Comparison of ENCODE assay signal across 1 cellular context in genomic region chr6:98641929-98642328, GRCh38.
TF ChIP-seq lines count a peak whose summit lies in the region.

No MANE protein-coding gene starts in this region.

TF ChIP-seq in HepG2, 621 proteins besides CTCF, POLR2A, EP300 and RAD21 (continued from another document and continues in another):
- TF ChIP-seq GRHL1 (CRISPR knock-in tag; conservative IDR thresholded peaks at IDR 0.05) (no peak), AKAP8 (CRISPR knock-in tag; IDR thresholded peaks at IDR 0.05) (no peak), EHMT2 (IDR thresholded peaks at IDR 0.05; ENCODE audit: borderline replicate concordance, low read depth, low read length) (peak; percentile 52; the same call in 1 of the 2 replicates), TCF12 (IDR thresholded peaks at IDR 0.05) (no peak), TCF12 (CRISPR knock-in tag; IDR thresholded peaks at IDR 0.05) (no peak), SNAPC2 (CRISPR knock-in tag; IDR thresholded peaks at IDR 0.05) (no peak), RCOR2 (CRISPR knock-in tag; IDR thresholded peaks at IDR 0.05) (no peak), PATZ1 (CRISPR knock-in tag; IDR thresholded peaks at IDR 0.05) (no peak), KDM3A (CRISPR knock-in tag; IDR thresholded peaks at IDR 0.05; ENCODE audit: low read depth) (no peak), TEAD2 (CRISPR knock-in tag; IDR thresholded peaks at IDR 0.05) (no peak), RFX5 (IDR thresholded peaks at IDR 0.05; ENCODE audit: low read depth, low read length) (no peak), NCOA2 (CRISPR knock-in tag; IDR thresholded peaks at IDR 0.05) (peak; percentile 40; the same call in 1 of the 2 replicates), PCBP1 (IDR thresholded peaks at IDR 0.05; ENCODE audit: borderline replicate concordance, low read depth, low read length) (no peak), ZNF614 (CRISPR knock-in tag; IDR thresholded peaks at IDR 0.05; ENCODE audit: borderline replicate concordance) (no peak), ZNF563 (CRISPR knock-in tag; IDR thresholded peaks at IDR 0.05) (no peak), ZNF468 (CRISPR knock-in tag; IDR thresholded peaks at IDR 0.05) (no peak), MEF2D (CRISPR knock-in tag; IDR thresholded peaks at IDR 0.05) (no peak), SRF (IDR thresholded peaks at IDR 0.05; ENCODE audit: low read depth, low read length) (no peak), ZC3H13 (CRISPR knock-in tag; IDR thresholded peaks at IDR 0.05) (no peak), ZNF816 (CRISPR knock-in tag; IDR thresholded peaks at IDR 0.05; ENCODE audit: borderline replicate concordance) (no peak), ZNF230 (CRISPR knock-in tag; IDR thresholded peaks at IDR 0.05) (no peak), PHB2 (IDR thresholded peaks at IDR 0.05; ENCODE audit: partially characterized antibody) (no peak), EZH2 (conservative IDR thresholded peaks at IDR 0.05; ENCODE audit: low read depth, low read length) (no peak), ZNF205 (CRISPR knock-in tag; IDR thresholded peaks at IDR 0.05) (no peak), WIZ (CRISPR knock-in tag; IDR thresholded peaks at IDR 0.05) (no peak), AFF4 (CRISPR knock-in tag; IDR thresholded peaks at IDR 0.05) (no peak), ZNF607 (CRISPR knock-in tag; IDR thresholded peaks at IDR 0.05; ENCODE audit: borderline replicate concordance) (no peak), PLRG1 (conservative IDR thresholded peaks at IDR 0.05) (no peak), ZNF672 (CRISPR knock-in tag; IDR thresholded peaks at IDR 0.05) (no peak), ZNF720 (CRISPR knock-in tag; IDR thresholded peaks at IDR 0.05) (no peak), GTF2F1 (IDR thresholded peaks at IDR 0.05; ENCODE audit: low read length) (no peak), ZNF768 (CRISPR knock-in tag; IDR thresholded peaks at IDR 0.05) (no peak), RORA (CRISPR knock-in tag; IDR thresholded peaks at IDR 0.05) (no peak), LBX2 (CRISPR knock-in tag; IDR thresholded peaks at IDR 0.05; ENCODE audit: borderline replicate concordance) (no peak), ESRRA (CRISPR knock-in tag; IDR thresholded peaks at IDR 0.05; ENCODE audit: low read depth) (no peak), YY1 (IDR thresholded peaks at IDR 0.05; ENCODE audit: insufficient read depth, insufficient replicate concordance, low read depth, low read length) (no peak), PAWR (CRISPR knock-in tag; IDR thresholded peaks at IDR 0.05; ENCODE audit: borderline replicate concordance) (no peak), GATAD2A (CRISPR knock-in tag; IDR thresholded peaks at IDR 0.05) (peak; percentile 49; the same call in 1 of the 2 replicates), HIVEP1 (CRISPR knock-in tag; IDR thresholded peaks at IDR 0.05) (no peak), RARA (CRISPR knock-in tag; IDR thresholded peaks at IDR 0.05) (peak; percentile 66), NFE2L1 (CRISPR knock-in tag; IDR thresholded peaks at IDR 0.05; ENCODE audit: borderline replicate concordance) (no peak), ATM (IDR thresholded peaks at IDR 0.05; ENCODE audit: borderline replicate concordance) (no peak), ZNF383 (CRISPR knock-in tag; IDR thresholded peaks at IDR 0.05; ENCODE audit: borderline replicate concordance) (no peak), TRAFD1 (CRISPR knock-in tag; IDR thresholded peaks at IDR 0.05; ENCODE audit: borderline replicate concordance) (no peak), ATF1 (CRISPR knock-in tag; IDR thresholded peaks at IDR 0.05) (peak; percentile 41; the same call in 1 of the 2 replicates), ZNF839 (CRISPR knock-in tag; IDR thresholded peaks at IDR 0.05; ENCODE audit: borderline replicate concordance) (no peak), ZNF510 (CRISPR knock-in tag; IDR thresholded peaks at IDR 0.05; ENCODE audit: low read depth) (no peak), SETDB1 (CRISPR knock-in tag; IDR thresholded peaks at IDR 0.05; ENCODE audit: borderline replicate concordance) (no peak)
- TF ChIP-seq, protein P1, sequence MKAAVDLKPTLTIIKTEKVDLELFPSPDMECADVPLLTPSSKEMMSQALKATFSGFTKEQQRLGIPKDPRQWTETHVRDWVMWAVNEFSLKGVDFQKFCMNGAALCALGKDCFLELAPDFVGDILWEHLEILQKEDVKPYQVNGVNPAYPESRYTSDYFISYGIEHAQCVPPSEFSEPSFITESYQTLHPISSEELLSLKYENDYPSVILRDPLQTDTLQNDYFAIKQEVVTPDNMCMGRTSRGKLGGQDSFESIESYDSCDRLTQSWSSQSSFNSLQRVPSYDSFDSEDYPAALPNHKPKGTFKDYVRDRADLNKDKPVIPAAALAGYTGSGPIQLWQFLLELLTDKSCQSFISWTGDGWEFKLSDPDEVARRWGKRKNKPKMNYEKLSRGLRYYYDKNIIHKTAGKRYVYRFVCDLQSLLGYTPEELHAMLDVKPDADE (CRISPR knock-in tag; IDR thresholded peaks at IDR 0.05) = no peak
- TF ChIP-seq, protein P2, sequence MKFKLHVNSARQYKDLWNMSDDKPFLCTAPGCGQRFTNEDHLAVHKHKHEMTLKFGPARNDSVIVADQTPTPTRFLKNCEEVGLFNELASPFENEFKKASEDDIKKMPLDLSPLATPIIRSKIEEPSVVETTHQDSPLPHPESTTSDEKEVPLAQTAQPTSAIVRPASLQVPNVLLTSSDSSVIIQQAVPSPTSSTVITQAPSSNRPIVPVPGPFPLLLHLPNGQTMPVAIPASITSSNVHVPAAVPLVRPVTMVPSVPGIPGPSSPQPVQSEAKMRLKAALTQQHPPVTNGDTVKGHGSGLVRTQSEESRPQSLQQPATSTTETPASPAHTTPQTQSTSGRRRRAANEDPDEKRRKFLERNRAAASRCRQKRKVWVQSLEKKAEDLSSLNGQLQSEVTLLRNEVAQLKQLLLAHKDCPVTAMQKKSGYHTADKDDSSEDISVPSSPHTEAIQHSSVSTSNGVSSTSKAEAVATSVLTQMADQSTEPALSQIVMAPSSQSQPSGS (CRISPR knock-in tag; IDR thresholded peaks at IDR 0.05) = no peak
- TF ChIP-seq, protein P3, sequence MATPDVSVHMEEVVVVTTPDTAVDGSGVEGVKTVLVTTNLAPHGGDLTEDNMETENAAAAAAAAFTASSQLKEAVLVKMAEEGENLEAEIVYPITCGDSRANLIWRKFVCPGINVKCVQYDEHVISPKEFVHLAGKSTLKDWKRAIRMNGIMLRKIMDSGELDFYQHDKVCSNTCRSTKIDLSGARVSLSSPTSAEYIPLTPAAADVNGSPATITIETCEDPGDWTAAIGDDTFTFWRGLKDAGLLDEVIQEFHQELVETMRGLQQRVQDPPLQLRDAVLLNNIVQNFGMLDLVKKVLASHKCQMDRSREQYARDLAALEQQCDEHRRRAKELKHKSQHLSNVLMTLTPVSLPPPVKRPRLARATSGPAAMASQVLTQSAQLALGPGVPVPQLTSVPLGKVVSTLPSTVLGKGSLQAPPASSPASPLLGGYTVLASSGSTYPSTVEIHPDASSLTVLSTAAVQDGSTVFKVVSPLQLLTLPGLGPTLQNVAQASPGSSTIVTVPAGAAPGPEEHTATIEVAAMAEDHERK (CRISPR knock-in tag; IDR thresholded peaks at IDR 0.05; ENCODE audit: low read depth) = no peak
- TF ChIP-seq, protein P4, sequence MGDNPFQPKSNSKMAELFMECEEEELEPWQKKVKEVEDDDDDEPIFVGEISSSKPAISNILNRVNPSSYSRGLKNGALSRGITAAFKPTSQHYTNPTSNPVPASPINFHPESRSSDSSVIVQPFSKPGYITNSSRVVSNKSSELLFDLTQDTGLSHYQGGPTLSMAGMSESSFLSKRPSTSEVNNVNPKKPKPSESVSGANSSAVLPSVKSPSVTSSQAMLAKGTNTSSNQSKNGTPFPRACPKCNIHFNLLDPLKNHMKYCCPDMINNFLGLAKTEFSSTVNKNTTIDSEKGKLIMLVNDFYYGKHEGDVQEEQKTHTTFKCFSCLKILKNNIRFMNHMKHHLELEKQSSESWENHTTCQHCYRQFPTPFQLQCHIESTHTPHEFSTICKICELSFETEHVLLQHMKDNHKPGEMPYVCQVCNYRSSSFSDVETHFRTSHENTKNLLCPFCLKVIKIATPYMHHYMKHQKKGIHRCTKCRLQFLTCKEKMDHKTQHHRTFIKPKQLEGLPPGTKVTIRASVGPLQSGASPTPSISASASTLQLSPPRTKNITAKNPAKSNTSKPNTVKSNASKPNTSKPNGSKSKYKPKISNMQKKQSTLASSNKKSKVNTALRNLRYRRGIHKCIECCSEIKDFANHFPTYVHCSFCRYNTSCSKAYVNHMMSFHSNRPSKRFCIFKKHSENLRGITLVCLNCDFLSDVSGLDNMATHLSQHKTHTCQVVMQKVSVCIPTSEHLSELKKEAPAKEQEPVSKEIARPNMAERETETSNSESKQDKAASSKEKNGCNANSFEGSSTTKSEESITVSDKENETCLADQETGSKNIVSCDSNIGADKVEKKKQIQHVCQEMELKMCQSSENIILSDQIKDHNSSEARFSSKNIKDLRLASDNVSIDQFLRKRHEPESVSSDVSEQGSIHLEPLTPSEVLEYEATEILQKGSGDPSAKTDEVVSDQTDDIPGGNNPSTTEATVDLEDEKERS (CRISPR knock-in tag; IDR thresholded peaks at IDR 0.05) = no peak
- TF ChIP-seq, protein P5, sequence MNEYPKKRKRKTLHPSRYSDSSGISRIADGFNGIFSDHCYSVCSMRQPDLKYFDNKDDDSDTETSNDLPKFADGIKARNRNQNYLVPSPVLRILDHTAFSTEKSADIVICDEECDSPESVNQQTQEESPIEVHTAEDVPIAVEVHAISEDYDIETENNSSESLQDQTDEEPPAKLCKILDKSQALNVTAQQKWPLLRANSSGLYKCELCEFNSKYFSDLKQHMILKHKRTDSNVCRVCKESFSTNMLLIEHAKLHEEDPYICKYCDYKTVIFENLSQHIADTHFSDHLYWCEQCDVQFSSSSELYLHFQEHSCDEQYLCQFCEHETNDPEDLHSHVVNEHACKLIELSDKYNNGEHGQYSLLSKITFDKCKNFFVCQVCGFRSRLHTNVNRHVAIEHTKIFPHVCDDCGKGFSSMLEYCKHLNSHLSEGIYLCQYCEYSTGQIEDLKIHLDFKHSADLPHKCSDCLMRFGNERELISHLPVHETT (CRISPR knock-in tag; conservative IDR thresholded peaks at IDR 0.05) = no peak
